Comparison of ENCODE assay signal across 8 cellular contexts in genomic region chr12:49672351-49673181, GRCh38. TPM values are rescaled to one million over a fixed set of nuclear protein-coding genes. Genes with fewer than 3 reads are reported as not detected.
DNase-seq lines count a peak whose midpoint lies in the region; ATAC-seq and TF ChIP-seq lines count a peak whose summit lies in the region.

No MANE protein-coding gene starts in this region.

- H3K9me3 ChIP-seq in tibial nerve = no peaks in the 10 kb centered on the region

- H3K27ac ChIP-seq in tibial nerve = peak overlapping the region; percentile 89 to 98 (median 97)

- H3K9me3 Mint-ChIP-seq in brain = no peaks in the 10 kb centered on the region
- no peaks in the 10 kb centered on the region for H3K9me3 Mint-ChIP-seq in mesothelial cell of epicardium

- TF ChIP-seq CTCF in brain (conservative IDR thresholded peaks at IDR 0.05) = no peak
- no peak for TF ChIP-seq CTCF in mesothelial cell of epicardium (IDR thresholded peaks at IDR 0.05; ENCODE audit: unreplicated experiment)
- no peak for TF ChIP-seq CTCF in tibial nerve (IDR thresholded peaks at IDR 0.05)

- H3K27me3 Mint-ChIP-seq in brain = no peaks in the 10 kb centered on the region
- H3K27me3 Mint-ChIP-seq in mesothelial cell of epicardium (ENCODE audit: low read depth) = no peaks in the 10 kb centered on the region

- no peak overlapping the region for H3K4me3 ChIP-seq in tibial nerve

- peak; percentile 59 for DNase-seq in activated effector memory CD4-positive, alpha-beta T cell treated with anti-CD3 and anti-CD28 coated beads, Interleukin-2, amount 50 U/mL, for 16 hours
- no peak for DNase-seq in activated effector memory CD4-positive, alpha-beta T cell treated with Interleukin-2 at 50 U/mL for 16 hours
- no peak for DNase-seq in mesothelial cell of epicardium (ENCODE audit: low spot score in 2 of 2, unreplicated experiment in 2 of 2)
- no peak for DNase-seq in tibial nerve (ENCODE audit: low spot score in 2 of 2)
- no peak for DNase-seq in OCI-M2 (lab: John Stamatoyannopoulos, UW; ENCODE audit: unreplicated experiment)

- H3K27me3 ChIP-seq in tibial nerve = no peaks in the 10 kb centered on the region

- H3K4me1 Mint-ChIP-seq in brain (peaks cover 63% of the 10 kb centered on the region), mesothelial cell of epicardium (peaks cover 33% of the 10 kb centered on the region)

- TF ChIP-seq POLR2A in tibial nerve (IDR thresholded peaks at IDR 0.05) = no peak

- peak overlapping the region in 3 of 5 experiments; percentile 18 to 66 (median 61) for H3K4me3 Mint-ChIP-seq in brain
- no peak overlapping the region for H3K4me3 Mint-ChIP-seq in mesothelial cell of epicardium

- no peaks in the 10 kb centered on the region for H3K36me3 ChIP-seq in tibial nerve

- no peaks in the 10 kb centered on the region for H3K36me3 Mint-ChIP-seq in brain
- no peaks in the 10 kb centered on the region for H3K36me3 Mint-ChIP-seq in mesothelial cell of epicardium

- ATAC-seq in HG03097 (IDR thresholded peaks at IDR 0.05; ENCODE audit: low FRiP score, unreplicated experiment) (no peak), HG02623 (IDR thresholded peaks at IDR 0.05; ENCODE audit: unreplicated experiment) (no peak)

- H3K27ac Mint-ChIP-seq in brain (peak overlapping the region; percentile 88 to 97 (median 97)), mesothelial cell of epicardium (peak overlapping the region; percentile 98)

- TF ChIP-seq EP300 in tibial nerve (IDR thresholded peaks at IDR 0.05) = no peak

- H3K4me1 ChIP-seq in tibial nerve = peaks cover 3 to 78% (median 69%) of the 10 kb centered on the region in 4 donors

- 25 to 29% methylated on average over 5 of the region's 5 CpGs for WGBS in tibial nerve, 2 donors

RNA-seq across cellular contexts. Expression of gene FMNL3, which starts 34.6 kb away (rescaled TPM):
- polyA plus RNA-seq in brain (ENCODE audit: insufficient read depth, low read depth, low replicate concordance) = 10.1 TPM
- total RNA-seq in mesothelial cell of epicardium = 16.3 to 19.2 TPM (median 18.3 TPM) in 3 replicates
- 10 to 100 TPM; 48.3 to 64.2 (median 58.9) TPM for total RNA-seq in tibial nerve

RNA-seq across cellular contexts. Expression of gene PRPF40B, which starts 49.2 kb away (rescaled TPM):
- polyA plus RNA-seq in brain (ENCODE audit: insufficient read depth, low read depth, low replicate concordance) = 15.9 TPM
- total RNA-seq in mesothelial cell of epicardium (56.7 to 62.0 TPM (median 56.9 TPM) in 3 replicates), tibial nerve (10 to 100 TPM; 18.1 to 36.0 (median 21.4) TPM)
